Comparison of ENCODE assay signal across 9 cellular contexts in the genomic region with DNA sequence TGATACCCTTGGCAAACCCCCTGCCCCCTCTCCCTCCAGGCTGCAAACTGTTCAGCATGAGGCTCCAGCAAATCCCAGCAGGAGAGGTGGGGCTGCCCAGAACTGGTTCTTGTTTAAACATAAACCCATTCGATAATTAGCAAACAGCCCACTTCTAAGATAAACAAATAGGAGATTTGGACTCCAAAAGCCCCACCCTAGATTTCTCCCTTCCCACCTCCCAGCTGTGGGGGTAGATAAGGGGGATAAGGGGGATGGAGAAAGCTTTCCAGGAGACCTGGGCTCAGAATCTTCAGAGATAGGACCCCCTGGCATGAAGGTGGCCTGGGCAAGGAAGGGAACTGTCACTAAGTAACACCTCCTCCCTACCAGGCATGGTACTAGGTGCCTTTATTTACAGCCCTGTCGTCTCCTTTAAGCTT. TPM values are rescaled to one million over a fixed set of nuclear protein-coding genes. Genes with fewer than 3 reads are reported as not detected.
DNase-seq lines count a peak whose midpoint lies in the region; ATAC-seq and TF ChIP-seq lines count a peak whose summit lies in the region.
"Had no signal": no experiment of that assay in that cellular context is flagged by ENCODE, and none has a peak within 500 bp of the region (broad histone marks: within the 10 kb centered on the region; RNA-seq: fewer than 3 reads in every experiment).

No MANE protein-coding gene starts in this region.

- no peaks in the 10 kb centered on the region for H3K36me3 ChIP-seq in prostate gland

- TF ChIP-seq CTCF in prostate gland (IDR thresholded peaks at IDR 0.05) (no peak), GM13977 (IDR thresholded peaks at IDR 0.05; ENCODE audit: extremely low read depth, insufficient read depth, missing control alignments) (no peak)

- no peaks in the 10 kb centered on the region for H3K27me3 ChIP-seq in prostate gland (replicated peaks; ENCODE audit: insufficient read depth)

- intact Hi-C loops in prostate gland (cut with DNase I): no loop called here

- no peaks in the 10 kb centered on the region for H3K9me3 ChIP-seq in prostate gland

- in situ Hi-C loops in GM13977 (cut with MboI; ENCODE audit: low pct_unique_long_range_greater_than_20kb, low sequenced_read_pairs, unreplicated experiment): no loop called here

- DNase-seq in DMS153 treated with DMSO at 0.1 percent for 48 hours (lab: John Stamatoyannopoulos, UW; ENCODE audit: unreplicated experiment): peak; percentile 51
- peak; percentile 63 to 81 for DNase-seq in NCI-H526 (lab: John Stamatoyannopoulos, UW)
- DNase-seq in erythroblast (lab: John Stamatoyannopoulos, UW): peak; percentile 70 to 79
- peak; percentile 67 for DNase-seq in prostate gland (ENCODE audit: low spot score)
- DNase-seq in GM13977 (ENCODE audit: low spot score): no peak
- no peak for DNase-seq in AG20443 (ENCODE audit: low spot score)
- no peak for DNase-seq in GM03348 (ENCODE audit: low spot score)
- DNase-seq: activated gamma-delta T cell had no signal

- WGBS in prostate gland: 32% methylated on average over 2 of the region's 2 CpGs

- H3K4me3 ChIP-seq in prostate gland: peak overlapping the region in 1 of 2 donors; percentile 10

- no peak for ATAC-seq in HG03565 (IDR thresholded peaks at IDR 0.05; ENCODE audit: unreplicated experiment)

- peak overlapping the region; percentile 92 to 94 for H3K27ac ChIP-seq in prostate gland

- H3K4me1 ChIP-seq in prostate gland (replicated peaks): peaks cover 32% of the 10 kb centered on the region

- peak; percentile 32 for TF ChIP-seq POLR2A in erythroblast (IDR thresholded peaks at IDR 0.05; ENCODE audit: low read length)
- TF ChIP-seq POLR2A in prostate gland (IDR thresholded peaks at IDR 0.05): no peak

RNA-seq across cellular contexts. Expression of gene SDC4, which starts 4.8 kb away (rescaled TPM):
- total RNA-seq in prostate gland: 100 to 1,000 TPM; 123 to 266 TPM

RNA-seq across cellular contexts. Expression of gene SYS1, which starts 19.5 kb away (rescaled TPM):
- total RNA-seq in prostate gland: 10 to 100 TPM; 29.3 to 57.4 TPM

RNA-seq across cellular contexts. Expression of gene TP53TG5, which starts 34.7 kb away (rescaled TPM):
- total RNA-seq in prostate gland: under 1 TPM in 1 of 2 donors, not detected in 1; 0.51 TPM

RNA-seq across cellular contexts. Expression of gene MATN4, which starts 35.4 kb away (rescaled TPM):
- total RNA-seq in prostate gland: under 1 TPM in 1 of 2 donors, not detected in 1; 0.34 TPM

RNA-seq across cellular contexts. Expression of gene RBPJL, which starts 36.8 kb away (rescaled TPM):
- total RNA-seq in prostate gland: not detected

Comparison
In these comparisons a context has a peak if more than half of its experiments do, and no peak if none do; other contexts are left out.
1. DNase-seq: peak in DMS153 treated with DMSO at 0.1 percent for 48 hours (single experiment), NCI-H526 (2 of 2), erythroblast (2 of 2) and prostate gland (single experiment); none in GM13977 (single experiment), AG20443 (single experiment) and GM03348 (single experiment).